8 cellular contexts compared by ENCODE assay signal in the genomic region with DNA sequence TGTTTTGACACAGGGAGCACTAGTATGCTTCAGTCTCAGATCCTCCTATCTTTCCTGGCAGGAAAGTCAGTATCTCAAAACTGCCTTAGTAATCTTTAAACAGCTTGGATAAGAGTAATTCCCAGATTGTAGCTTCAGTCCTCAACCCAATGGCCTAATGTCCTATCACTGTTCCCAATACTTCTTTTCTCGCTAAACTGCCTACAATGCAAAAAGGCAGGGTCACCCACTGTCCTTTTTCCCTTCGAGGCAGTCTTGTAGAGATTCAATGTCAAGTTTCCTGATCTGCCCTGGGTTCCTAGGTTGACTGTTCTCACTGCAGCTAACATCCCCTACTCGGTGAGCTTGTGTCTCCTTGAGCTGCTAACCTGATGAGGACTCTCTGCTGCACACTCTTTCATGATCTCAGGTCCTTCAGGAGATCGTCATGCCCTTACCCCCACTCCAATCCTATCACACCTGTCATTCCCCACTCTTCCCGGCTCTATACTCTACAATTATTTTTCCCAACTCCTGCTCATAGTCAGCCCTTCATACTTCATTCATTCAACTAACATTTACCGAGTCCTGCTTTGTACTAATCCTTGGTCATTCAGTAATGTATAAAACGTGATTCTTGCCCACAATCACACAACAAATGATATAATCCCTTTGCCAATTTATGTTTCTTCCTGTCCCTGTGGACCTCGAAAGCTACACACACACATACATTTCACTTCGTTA. TPM values are rescaled to one million over a fixed set of nuclear protein-coding genes. Genes with fewer than 3 reads are reported as not detected.
DNase-seq lines count a peak whose midpoint lies in the region; ATAC-seq and TF ChIP-seq lines count a peak whose summit lies in the region.

No MANE protein-coding gene starts in this region.

- peaks cover 28% of the 10 kb centered on the region for H3K36me3 ChIP-seq in adipocyte (ENCODE audit: control insufficient read depth, insufficient read depth, low read length, severe bottlenecking)
- peaks cover 0 to 34% (median 2%) of the 10 kb centered on the region in 4 donors for H3K36me3 ChIP-seq in upper lobe of left lung

- H3K27ac Mint-ChIP-seq in activated naive CD4-positive, alpha-beta T cell treated with anti-CD3 and anti-CD28 coated beads for 36 hours = no peak overlapping the region

- H3K36me3 Mint-ChIP-seq in activated naive CD4-positive, alpha-beta T cell treated with anti-CD3 and anti-CD28 coated beads for 36 hours (ENCODE audit: low read depth) = peaks cover 15% of the 10 kb centered on the region

- DNase-seq in activated naive CD4-positive, alpha-beta T cell treated with anti-CD3 and anti-CD28 coated beads for 36 hours = peak; percentile 18
- no peak for DNase-seq in activated naive CD4-positive, alpha-beta T cell treated with Interleukin-2 at 50 U/mL for 16 hours
- DNase-seq in adipocyte (ENCODE audit: low read depth) (no peak), left kidney (ENCODE audit: low read depth, low spot score) (peak; percentile 1), upper lobe of left lung (no peak), glomerular visceral epithelial cell (ENCODE audit: extremely low spot score) (no peak)

- CTCF ChIA-PET in activated naive CD4-positive, alpha-beta T cell treated with anti-CD3 and anti-CD28 coated beads for 36 hours (lab: Charles Lee) = no interaction called here

- H3K9me3 ChIP-seq in adipocyte (ENCODE audit: control insufficient read depth, low read length) (no peaks in the 10 kb centered on the region), upper lobe of left lung (no peaks in the 10 kb centered on the region)

- no peak for TF ChIP-seq CTCF in upper lobe of left lung (IDR thresholded peaks at IDR 0.05)

- peaks cover 17% of the 10 kb centered on the region for H3K4me1 Mint-ChIP-seq in activated naive CD4-positive, alpha-beta T cell treated with anti-CD3 and anti-CD28 coated beads for 36 hours (ENCODE audit: low read depth)

- no peak overlapping the region for H3K4me3 Mint-ChIP-seq in activated naive CD4-positive, alpha-beta T cell treated with anti-CD3 and anti-CD28 coated beads for 36 hours

- no peaks in the 10 kb centered on the region for H3K9me3 Mint-ChIP-seq in activated naive CD4-positive, alpha-beta T cell treated with anti-CD3 and anti-CD28 coated beads for 36 hours

- no peaks in the 10 kb centered on the region for H3K27me3 Mint-ChIP-seq in activated naive CD4-positive, alpha-beta T cell treated with anti-CD3 and anti-CD28 coated beads for 36 hours (ENCODE audit: low read depth)

- TF ChIP-seq EP300 in upper lobe of left lung (IDR thresholded peaks at IDR 0.05) = no peak

- ATAC-seq in upper lobe of left lung (ENCODE audit: low FRiP score in 2 of 2) = no peak
- no peak for ATAC-seq in activated CD4-positive, CD25-positive, alpha-beta regulatory T cell treated with anti-CD3 and anti-CD28 coated beads, Interleukin-2, amount 50 U/mL, for 24 hours
- ATAC-seq in GM19463 (IDR thresholded peaks at IDR 0.05; ENCODE audit: unreplicated experiment) = no peak

- peak overlapping the region; percentile 86 to 93 (median 89) for H3K27ac ChIP-seq in upper lobe of left lung

- H3K4me1 ChIP-seq in adipocyte (ENCODE audit: control insufficient read depth, insufficient read depth, low read length) (peaks cover 27% of the 10 kb centered on the region), upper lobe of left lung (peaks cover 21 to 30% (median 24%) of the 10 kb centered on the region in 4 donors)

- H3K9ac ChIP-seq in adipocyte (ENCODE audit: low read length) = peak overlapping the region; percentile 96

- no peak for TF ChIP-seq POLR2A in upper lobe of left lung (IDR thresholded peaks at IDR 0.05)

- H3K4me3 ChIP-seq in adipocyte (ENCODE audit: low read length) = peak overlapping the region; percentile 94
- peak overlapping the region; percentile 53 to 85 (median 80) for H3K4me3 ChIP-seq in upper lobe of left lung

- intact Hi-C loops in activated naive CD4-positive, alpha-beta T cell treated with anti-CD3 and anti-CD28 coated beads for 36 hours (cut with micrococcal nuclease) = loop anchor here (5.0 kb wide), 1 partner anchor 62 kb away; no protein-coding TSS in a partner anchor

- WGBS in upper lobe of left lung, 2 donors = 8 to 15% methylated on average over 9 of the region's 9 CpGs

- H3K27me3 ChIP-seq in adipocyte (replicated peaks; ENCODE audit: control insufficient read depth, insufficient read depth, low read length) (no peaks in the 10 kb centered on the region), upper lobe of left lung (no peaks in the 10 kb centered on the region)

RNA-seq across cellular contexts. Expression of a gene that starts 0.9 kb away (rescaled TPM):
- total RNA-seq in activated naive CD4-positive, alpha-beta T cell treated with anti-CD3 and anti-CD28 coated beads for 36 hours = 10 to 100 TPM; 21.3 to 23.1 TPM
- total RNA-seq in upper lobe of left lung = 10 to 100 TPM; 21.4 to 55.5 (median 26.6) TPM

RNA-seq across cellular contexts. Expression of a gene that starts 1.2 kb away (rescaled TPM):
- total RNA-seq in activated naive CD4-positive, alpha-beta T cell treated with anti-CD3 and anti-CD28 coated beads for 36 hours = 10 to 100 TPM; 19.0 to 22.1 TPM
- 10 to 100 TPM; 13.9 to 36.9 (median 29.5) TPM for total RNA-seq in upper lobe of left lung

Comparison
In these comparisons a context has a peak if more than half of its experiments do, and no peak if none do; other contexts are left out.
1. DNase-seq: peak in activated naive CD4-positive, alpha-beta T cell treated with anti-CD3 and anti-CD28 coated beads for 36 hours (single experiment) and left kidney (single experiment); none in activated naive CD4-positive, alpha-beta T cell treated with Interleukin-2 at 50 U/mL for 16 hours (single experiment), adipocyte (single experiment), upper lobe of left lung (0 of 2) and glomerular visceral epithelial cell (single experiment).